8 cellular contexts compared by ENCODE assay signal in the genomic region with DNA sequence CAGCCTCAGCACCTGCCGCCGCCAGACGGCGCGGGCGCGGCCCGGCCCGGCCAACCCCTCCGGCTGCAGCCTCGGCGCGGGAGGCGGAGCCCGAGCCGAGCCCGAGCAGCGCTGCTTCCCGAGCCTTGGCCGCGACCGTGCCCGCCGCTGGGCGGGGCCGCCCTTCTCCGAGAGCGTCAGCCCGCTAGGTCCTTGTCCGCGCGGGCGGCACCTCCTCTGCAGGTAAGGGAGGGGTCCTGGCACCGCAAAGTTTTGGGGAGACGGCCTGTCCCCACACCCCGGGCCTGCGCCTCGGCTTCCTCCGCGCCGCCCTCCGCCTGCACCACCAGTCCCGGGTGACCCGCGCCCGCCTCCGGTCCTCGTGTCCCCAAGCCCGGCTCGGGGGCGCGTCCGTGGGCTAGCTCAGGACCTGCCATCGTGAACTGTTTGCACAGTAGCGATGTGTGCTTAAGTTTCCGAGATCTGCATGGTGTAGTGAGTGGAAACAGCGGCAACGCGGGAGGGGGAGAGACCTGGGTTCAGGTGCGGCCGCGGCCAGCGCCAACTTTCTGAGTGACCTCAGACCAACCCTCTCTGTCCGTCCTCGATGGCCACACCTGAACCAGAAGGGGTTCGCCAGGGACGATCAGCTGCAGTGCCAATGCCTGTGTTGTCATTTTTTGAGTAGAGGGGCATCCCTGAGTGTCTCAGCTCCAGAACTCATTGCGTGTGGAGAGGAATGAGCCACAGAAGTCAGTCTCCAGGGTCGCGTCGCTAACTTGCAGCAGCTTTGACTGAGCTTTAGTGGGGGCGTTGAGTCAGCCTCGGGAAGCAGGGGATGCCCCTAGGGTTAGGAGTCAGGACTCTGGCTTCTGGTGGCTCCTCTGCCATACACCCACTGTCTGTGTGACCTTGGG. TPM values are rescaled to one million over a fixed set of nuclear protein-coding genes. Genes with fewer than 3 reads are reported as not detected.
DNase-seq lines count a peak whose midpoint lies in the region; ATAC-seq, FAIRE-seq and TF ChIP-seq lines count a peak whose summit lies in the region.

A gene with protein sequence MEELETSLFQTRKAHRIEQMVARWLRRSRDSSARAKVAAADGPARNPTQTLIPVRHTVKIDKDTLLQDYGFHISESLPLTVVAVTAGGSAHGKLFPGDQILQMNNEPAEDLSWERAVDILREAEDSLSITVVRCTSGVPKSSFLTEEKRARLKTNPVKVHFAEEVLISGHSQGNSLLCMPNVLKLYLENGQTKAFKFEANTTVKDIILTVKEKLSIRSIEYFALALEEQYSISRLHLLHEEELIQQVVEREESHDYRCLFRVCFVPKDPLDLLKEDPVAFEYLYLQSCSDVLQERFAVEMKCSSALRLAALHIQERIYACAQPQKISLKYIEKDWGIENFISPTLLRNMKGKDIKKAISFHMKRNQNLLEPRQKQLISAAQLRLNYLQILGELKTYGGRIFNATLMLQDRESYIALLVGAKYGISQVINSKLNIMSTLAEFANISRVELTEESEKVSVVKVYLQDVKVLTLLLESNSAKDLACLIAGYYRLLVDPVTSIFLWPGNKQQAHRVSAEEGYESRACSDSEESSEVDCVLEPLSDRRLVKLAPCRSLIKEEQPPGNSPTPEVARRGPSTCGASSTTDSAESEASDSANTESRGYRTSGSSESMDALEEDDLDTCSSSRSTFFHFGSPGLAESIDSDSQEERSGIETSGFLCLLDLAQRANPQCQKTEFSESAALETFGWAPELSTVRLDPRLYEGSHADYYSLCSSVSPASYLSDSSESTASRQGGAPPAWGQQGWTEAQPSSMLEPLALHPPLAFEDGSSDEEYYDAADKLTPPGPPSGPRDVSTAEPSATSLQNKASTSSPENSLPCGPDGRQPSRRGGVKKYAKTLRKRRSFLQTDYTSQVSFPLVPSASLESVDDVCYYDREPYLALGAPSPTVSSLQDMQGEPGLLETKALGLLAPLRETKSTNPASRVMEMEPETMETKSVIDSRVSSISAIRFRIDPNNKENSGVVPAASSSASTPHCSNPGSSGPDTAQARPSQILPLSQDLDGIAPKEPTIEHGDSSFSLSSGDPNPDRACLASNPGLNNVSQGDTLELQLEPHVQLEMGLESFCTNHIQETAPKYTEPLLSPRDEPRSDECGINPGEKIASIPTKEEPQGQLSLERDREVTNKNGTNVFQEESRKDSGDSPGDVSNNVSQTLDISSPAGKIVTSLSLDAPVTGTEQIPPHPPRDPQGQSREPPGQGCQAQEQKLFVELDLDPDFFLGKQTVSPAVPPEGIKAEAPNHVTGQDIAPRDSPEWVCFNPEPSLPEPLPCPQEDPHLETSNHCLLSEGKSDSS (N-terminal part only) (plus strand): TSS at position 82 of the 896 bp plus-strand sequence. CDS start 41,688 bp downstream, outside the sequence.

- no peaks in the 10 kb centered on the region for H3K36me3 Mint-ChIP-seq in T-cell
- peaks cover 2% of the 10 kb centered on the region for H3K36me3 Mint-ChIP-seq in astrocyte (ENCODE audit: low read depth, unreplicated experiment)

- peaks cover 4% of the 10 kb centered on the region for H3K9me3 ChIP-seq in astrocyte (ENCODE audit: insufficient read depth, low read depth, low read length)
- no peaks in the 10 kb centered on the region for H3K9me3 ChIP-seq in gastrocnemius medialis

- TF ChIP-seq CTCF in astrocyte (IDR thresholded peaks at IDR 0.05; ENCODE audit: insufficient read depth, low read depth, low read length) (no peak), gastrocnemius medialis (IDR thresholded peaks at IDR 0.05 in 4 of 5, conservative IDR thresholded peaks at IDR 0.05 in 1 of 5) (peak in 1 of 5 experiments; percentile 21)

- peak within 1 kb of the TSS; percentile 90 for H3K4me2 ChIP-seq in astrocyte (ENCODE audit: low read length)

- H4K20me1 ChIP-seq in astrocyte (ENCODE audit: insufficient read depth, low read length), result no peaks in the 10 kb centered on the region

- CTCF ChIA-PET in T-cell (lab: Charles Lee), result interaction anchor here in 1 of 2 donors (0.6 kb wide), 1 partner anchor 127 kb away, joined by 3 read pairs; no protein-coding TSS in a partner anchor

- ATAC-seq in GM21526 (IDR thresholded peaks at IDR 0.05; ENCODE audit: low FRiP score, unreplicated experiment) (peak; percentile 83), T-cell (replicated peaks in 1 of 4) (peak; percentile 86 to 93 (median 92)), gastrocnemius medialis (peak; percentile 82 to 84)

- in situ Hi-C loops in KBM-7 (cut with MboI; ENCODE audit: low pct_unique_long_range_greater_than_20kb, low sequenced_read_pairs) (no loop called here), gastrocnemius medialis (cut with MboI; ENCODE audit: low sequenced_read_pairs in 4 of 4) (no loop called here)

- H3K9ac ChIP-seq in astrocyte (ENCODE audit: low read length), result no peak within 1 kb of the TSS

- FAIRE-seq in astrocyte (lab: Jason Lieb, UNC), result no peak

- H2AFZ ChIP-seq in astrocyte (ENCODE audit: low read depth, low read length), result peak within 1 kb of the TSS; percentile 78

- H3K4me1 ChIP-seq in astrocyte (ENCODE audit: insufficient read depth, low read length) (peaks cover 4% of the 10 kb centered on the region), gastrocnemius medialis (peaks cover 10 to 12% of the 10 kb centered on the region in 2 donors)

- H3K9me3 Mint-ChIP-seq in T-cell, result no peaks in the 10 kb centered on the region
- H3K9me3 Mint-ChIP-seq in astrocyte (ENCODE audit: unreplicated experiment), result no peaks in the 10 kb centered on the region

- H3K27me3 Mint-ChIP-seq in T-cell (peaks cover 59 to 68% of the 10 kb centered on the region in 2 donors), astrocyte (ENCODE audit: low read depth, unreplicated experiment) (peaks cover 73% of the 10 kb centered on the region)

- POLR2A ChIA-PET in T-cell (lab: Charles Lee), result no interaction called here

- no peaks in the 10 kb centered on the region for H3K79me2 ChIP-seq in astrocyte (ENCODE audit: insufficient read depth, low read length)

- intact Hi-C loops in gastrocnemius medialis (cut with DNase I; ENCODE audit: low total_unique reads), result loop anchor here (1.0 to 5.0 kb wide), 2 partner anchors 17 to 69 kb away; no protein-coding TSS in a partner anchor

- DNase-seq in DMS153 treated with DMSO at 0.1 percent for 48 hours (lab: John Stamatoyannopoulos, UW; ENCODE audit: unreplicated experiment) (peak; percentile 57), KBM-7 (peak; percentile 55), T-cell (peak in 33 of 34 experiments; percentile 3 to 56 (median 33)), astrocyte (ENCODE audit: low read depth) (peak; percentile 10), hypothalamus (lab: John Stamatoyannopoulos, UW) (peak in 32 of 51 donors; percentile 2 to 67 (median 20)), gastrocnemius medialis (peak in 1 of 2 donors; percentile 42), NCI-H1048 (lab: John Stamatoyannopoulos, UW) (no peak)

- H3K36me3 ChIP-seq in astrocyte (ENCODE audit: insufficient read depth, low read length) (no peaks in the 10 kb centered on the region), gastrocnemius medialis (no peaks in the 10 kb centered on the region)

- H3K27me3 ChIP-seq in astrocyte (ENCODE audit: insufficient read depth, low read length), result peaks cover 66% of the 10 kb centered on the region
- H3K27me3 ChIP-seq in gastrocnemius medialis, result no peaks in the 10 kb centered on the region

- peaks cover 13 to 14% (median 13%) of the 10 kb centered on the region in 3 donors for H3K4me1 Mint-ChIP-seq in T-cell
- no peaks in the 10 kb centered on the region for H3K4me1 Mint-ChIP-seq in astrocyte (ENCODE audit: low read depth, unreplicated experiment)

- H3K27ac ChIP-seq in astrocyte (ENCODE audit: low read depth, low read length) (no peak within 1 kb of the TSS), gastrocnemius medialis (peak within 1 kb of the TSS; percentile 42 to 69 (median 58))

- peak within 1 kb of the TSS in 1 of 2 donors; percentile 12 for H3K27ac Mint-ChIP-seq in T-cell
- no peak within 1 kb of the TSS for H3K27ac Mint-ChIP-seq in astrocyte (ENCODE audit: unreplicated experiment)

- H3K4me3 Mint-ChIP-seq in T-cell, result peak within 1 kb of the TSS; percentile 72 to 84 (median 75)
- H3K4me3 Mint-ChIP-seq in astrocyte (ENCODE audit: unreplicated experiment), result peak within 1 kb of the TSS; percentile 84

- H3K4me3 ChIP-seq in astrocyte (ENCODE audit: insufficient read depth, low read depth, low read length), result peak within 1 kb of the TSS; percentile 48
- peak within 1 kb of the TSS; percentile 65 to 93 (median 76) for H3K4me3 ChIP-seq in gastrocnemius medialis

- no peak for TF ChIP-seq POLR2A in gastrocnemius medialis (IDR thresholded peaks at IDR 0.05)

RNA-seq across cellular contexts. Expression of the gene that starts here (rescaled TPM):
- not detected for total RNA-seq in T-cell
- total RNA-seq in astrocyte, result 0.05 and 0.07 TPM in 2 replicates
- total RNA-seq in gastrocnemius medialis, result 1 to 10 TPM in 2 of 4 donors, under 1 TPM in 2; 0.46 to 1.7 (median 1.0) TPM

Comparison
In these comparisons a context has a peak if more than half of its experiments do, and no peak if none do; other contexts are left out.
1. Peak in DNase-seq and ATAC-seq in T-cell; RNA of the gene not detected or under 1 TPM.
2. Peak in DNase-seq, H3K4me3 ChIP-seq and H3K4me2 ChIP-seq in astrocyte; RNA of the gene not detected or under 1 TPM.